ENCODE assay signal across 11 cellular contexts in genomic region chr19:11168568-11168967, GRCh38. TPM values are rescaled to one million over a fixed set of nuclear protein-coding genes. Genes with fewer than 3 reads are reported as not detected.
DNase-seq lines count a peak whose midpoint lies in the region; ATAC-seq and TF ChIP-seq lines count a peak whose summit lies in the region.
"Had no signal": no experiment of that assay in that cellular context is flagged by ENCODE, and none has a peak within 500 bp of the region (broad histone marks: within the 10 kb centered on the region; RNA-seq: fewer than 3 reads in every experiment).

No MANE protein-coding gene starts in this region.

- H3K27ac Mint-ChIP-seq in WTC11 = 0 out of 2 replicates have a peak overlapping the region, but pooled peaks have one; percentile 27
- H3K27ac Mint-ChIP-seq: activated naive CD8-positive, alpha-beta T cell; naive B cell had no signal

- H3K27me3 Mint-ChIP-seq in WTC11 (ENCODE audit: low read depth) = no peaks in the 10 kb centered on the region; the same call in 1 of the 2 replicates
- H3K27me3 Mint-ChIP-seq: activated naive CD8-positive, alpha-beta T cell; naive B cell had no signal

- H3K4me3 ChIP-seq in stomach smooth muscle (ENCODE audit: low read length in 2 of 2) (no peak overlapping the region), mucosa of descending colon (no peak overlapping the region)
- H3K4me3 ChIP-seq: heart left ventricle had no signal

- ATAC-seq in WTC11 = no peak
- no peak for ATAC-seq in mucosa of descending colon
- ATAC-seq: heart left ventricle had no signal

- POLR2A ChIA-PET in WTC11 (lab: Charles Lee) = no interaction called here

- H3K9me3 Mint-ChIP-seq in WTC11 = no peaks in the 10 kb centered on the region
- H3K9me3 Mint-ChIP-seq: naive B cell had no signal

- H3K9me3 ChIP-seq in stomach smooth muscle (ENCODE audit: control insufficient read depth in 2 of 2, low read length in 2 of 2) (no peaks in the 10 kb centered on the region), mucosa of descending colon (no peaks in the 10 kb centered on the region)
- H3K9me3 ChIP-seq: heart left ventricle had no signal

- H3K9ac ChIP-seq in stomach smooth muscle (ENCODE audit: low read length in 2 of 2) = no peak overlapping the region

- H3K4me3 Mint-ChIP-seq in WTC11 = no peak overlapping the region
- H3K4me3 Mint-ChIP-seq: activated naive CD8-positive, alpha-beta T cell; naive B cell had no signal

- no peaks in the 10 kb centered on the region for H3K27me3 ChIP-seq in stomach smooth muscle (ENCODE audit: control insufficient read depth in 1 of 2, insufficient read depth in 2 of 2, low read length in 2 of 2)
- H3K27me3 ChIP-seq: heart left ventricle had no signal

- H3K4me1 ChIP-seq in stomach smooth muscle (ENCODE audit: control insufficient read depth, insufficient read depth, low read length) (peaks cover 51% of the 10 kb centered on the region), mucosa of descending colon (ENCODE audit: low read depth) (peaks cover 3% of the 10 kb centered on the region)

- H3K36me3 ChIP-seq in stomach smooth muscle (ENCODE audit: control insufficient read depth in 2 of 2, insufficient read depth in 2 of 2, low read length in 2 of 2) (peaks cover 49 to 50% of the 10 kb centered on the region in 2 donors), mucosa of descending colon (ENCODE audit: low read depth) (no peaks in the 10 kb centered on the region)

- DNase-seq in H4 (ENCODE audit: low spot score) (peak; percentile 62), WTC11 (ENCODE audit: low spot score) (no peak), fibroblast of the conjunctiva (ENCODE audit: low read depth) (peak; percentile 77), mucosa of descending colon (no peak), NCI-H146 (lab: John Stamatoyannopoulos, UW) (no peak), NCI-H524 treated with DMSO at 0.1 percent for 48 hours (lab: John Stamatoyannopoulos, UW) (no peak)
- no peak for DNase-seq in stimulated activated CD8-positive, alpha-beta memory T cell treated with anti-CD3 and anti-CD28 coated beads, Interleukin-4, amount 100 ng/mL, for 48 hours
- DNase-seq: heart left ventricle, naive B cell had no signal

- H3K36me3 Mint-ChIP-seq in WTC11 = peaks cover 23% of the 10 kb centered on the region
- H3K36me3 Mint-ChIP-seq: activated naive CD8-positive, alpha-beta T cell; naive B cell had no signal

- intact Hi-C loops in mucosa of descending colon (cut with DNase I, micrococcal nuclease) = no loop called here

- TF ChIP-seq CTCF in WTC11 (IDR thresholded peaks at IDR 0.05) = no peak
- TF ChIP-seq CTCF in mucosa of descending colon (IDR thresholded peaks at IDR 0.05) = no peak

- CTCF ChIA-PET in WTC11 (lab: Charles Lee) = no interaction called here

- no peaks in the 10 kb centered on the region for H3K4me1 Mint-ChIP-seq in WTC11
- H3K4me1 Mint-ChIP-seq: naive B cell had no signal

- peak overlapping the region; percentile 55 for H3K27ac ChIP-seq in stomach smooth muscle (ENCODE audit: low read length)

TF ChIP-seq in WTC11, 78 proteins besides CTCF, POLR2A, EP300 and RAD21:
- TF ChIP-seq NR1H2 (CRISPR knock-in tag; IDR thresholded peaks at IDR 0.05) = no peak
- TF ChIP-seq ELF4 (CRISPR knock-in tag; IDR thresholded peaks at IDR 0.05; ENCODE audit: low read depth) = no peak
- no peak for TF ChIP-seq ATF1 (CRISPR knock-in tag; IDR thresholded peaks at IDR 0.05)

RNA-seq across cellular contexts. Expression of gene SPC24, which starts 13.0 kb away (rescaled TPM):
- 32.6 and 37.8 TPM in 2 replicates for total RNA-seq in H4 (2014; rRNA removed; shearing (Covaris generic))
- total RNA-seq in WTC11 (2021) = 52.0 to 62.2 TPM (median 58.3 TPM) in 3 replicates
- 10 to 100 TPM in 1 of 3 donors, 1 to 10 TPM in 2; 2.8 to 15.8 (median 3.8) TPM for total RNA-seq in mucosa of descending colon

RNA-seq across cellular contexts. Expression of gene KANK2, which starts 28.8 kb away (rescaled TPM):
- 63.8 and 79.8 TPM in 2 replicates for total RNA-seq in H4 (2014; rRNA removed; shearing (Covaris generic))
- total RNA-seq in WTC11 (2021) (31.8 to 35.1 TPM (median 33.2 TPM) in 3 replicates), mucosa of descending colon (100 to 1,000 TPM in 1 of 3 donors, 10 to 100 TPM in 2; 28.0 to 562 (median 77.5) TPM)

Comparison
In these comparisons a context has a peak if more than half of its experiments do, and no peak if none do; other contexts are left out.
1. DNase-seq: peak in H4 (single experiment) and fibroblast of the conjunctiva (single experiment); none in WTC11 (single experiment), stimulated activated CD8-positive, alpha-beta memory T cell treated with anti-CD3 and anti-CD28 coated beads, Interleukin-4, amount 100 ng/mL, for 48 hours (single experiment), mucosa of descending colon (0 of 3), NCI-H146 (single experiment) and NCI-H524 treated with DMSO at 0.1 percent for 48 hours (single experiment).